ENCODE assay signal across 1 cellular context in genomic region chr21:36727886-36728285, GRCh38.
TF ChIP-seq lines count a peak whose summit lies in the region.

No MANE protein-coding gene starts in this region.

TF ChIP-seq in WTC11, 78 proteins besides CTCF, POLR2A, EP300 and RAD21 (continued from another document):
- TF ChIP-seq PRDM15 (CRISPR knock-in tag; IDR thresholded peaks at IDR 0.05) (no peak), STAT6 (CRISPR knock-in tag; conservative IDR thresholded peaks at IDR 0.05; ENCODE audit: low read depth) (no peak), ESRRA (CRISPR knock-in tag; IDR thresholded peaks at IDR 0.05; ENCODE audit: borderline replicate concordance) (no peak), MYBL2 (CRISPR knock-in tag; IDR thresholded peaks at IDR 0.05) (no peak), PREB (CRISPR knock-in tag; IDR thresholded peaks at IDR 0.05; ENCODE audit: borderline replicate concordance) (no peak), SOX15 (CRISPR knock-in tag; IDR thresholded peaks at IDR 0.05) (no peak), NR2C2 (CRISPR knock-in tag; IDR thresholded peaks at IDR 0.05) (no peak), ZNF263 (CRISPR knock-in tag; IDR thresholded peaks at IDR 0.05; ENCODE audit: low read depth) (no peak), NFE2L1 (CRISPR knock-in tag; IDR thresholded peaks at IDR 0.05) (no peak)
